In genomic region chr10:2410049-2410448, GRCh38 we compare ENCODE assay signal across 22 cellular contexts.
DNase-seq lines count a peak whose midpoint lies in the region; ATAC-seq, FAIRE-seq and TF ChIP-seq lines count a peak whose summit lies in the region.
"Had no signal": no experiment of that assay in that cellular context is flagged by ENCODE, and none has a peak within 500 bp of the region (broad histone marks: within the 10 kb centered on the region; RNA-seq: fewer than 3 reads in every experiment).

No MANE protein-coding gene starts in this region.

- H3K27me3 ChIP-seq in HepG2 (ENCODE audit: control insufficient read depth in 1 of 2, insufficient read depth in 2 of 2, low read length in 2 of 2) (no peaks in the 10 kb centered on the region), right lobe of liver (no peaks in the 10 kb centered on the region), H1 (replicated peaks in 1 of 4; ENCODE audit: control insufficient read depth in 3 of 4, extremely low read depth in 1 of 4, insufficient read depth in 3 of 4, low read length in 3 of 4) (peaks cover 0 to 1% (median 0%) of the 10 kb centered on the region in 4 experiments; a peak in 1 of 7 replicates), trophoblast cell (ENCODE audit: insufficient read depth, low read length) (no peaks in the 10 kb centered on the region), tibial nerve (no peaks in the 10 kb centered on the region)
- H3K27me3 ChIP-seq: BLaER1 had no signal

- POLR2A ChIA-PET in HepG2 (lab: Yijun Ruan, JAX) (no interaction called here), H1 (lab: Charles Lee; ENCODE audit: partially characterized antibody) (no interaction called here)

- H3K14ac ChIP-seq in H1 (ENCODE audit: insufficient read length) (peak overlapping the region; percentile 66), trophoblast cell (ENCODE audit: low read length) (no peak overlapping the region)

- H3K56ac ChIP-seq in H1 (replicated peaks; ENCODE audit: insufficient read length, low read depth, low read length) = no peak overlapping the region

- ATAC-seq in HepG2 = no peak
- ATAC-seq in right lobe of liver = no peak
- ATAC-seq in HG03025 (IDR thresholded peaks at IDR 0.05; ENCODE audit: low FRiP score, unreplicated experiment) = no peak
- ATAC-seq: CD8-positive, alpha-beta T cell had no signal

- H2BK12ac ChIP-seq in H1 (ENCODE audit: low read depth, low read length) (no peak overlapping the region), trophoblast cell (ENCODE audit: low read length) (no peak overlapping the region)

- H2BK5ac ChIP-seq in H1 (ENCODE audit: low read depth, low read length) = no peak overlapping the region
- no peak overlapping the region for H2BK5ac ChIP-seq in trophoblast cell (ENCODE audit: low read depth, low read length, poor library complexity)

- no peak overlapping the region for H3K23ac ChIP-seq in H1 (ENCODE audit: insufficient read length)
- peak overlapping the region; percentile 63 for H3K23ac ChIP-seq in trophoblast cell (ENCODE audit: low read length)

- H2BK120ac ChIP-seq in H1 (replicated peaks; ENCODE audit: low read depth, low read length) = no peak overlapping the region
- no peak overlapping the region for H2BK120ac ChIP-seq in trophoblast cell (ENCODE audit: insufficient read depth, low read length, poor library complexity)

- H4K91ac ChIP-seq in H1 (replicated peaks; ENCODE audit: insufficient read length, low read length) (peak overlapping the region; percentile 68), trophoblast cell (ENCODE audit: low read depth, low read length) (no peak overlapping the region)

- H2AK5ac ChIP-seq in H1 (ENCODE audit: low read depth, low read length) (no peak overlapping the region), trophoblast cell (ENCODE audit: low read length) (no peak overlapping the region)

- H4K8ac ChIP-seq in H1 (ENCODE audit: extremely low read depth, insufficient read depth, low read length) = no peak overlapping the region; the same call in 1 of the 2 replicates
- no peak overlapping the region for H4K8ac ChIP-seq in trophoblast cell (ENCODE audit: low read depth, low read length)

- FAIRE-seq in HepG2 (lab: Jason Lieb, UNC) (no peak), H1 (lab: Jason Lieb, UNC) (no peak)
- FAIRE-seq: A204.1, GM12892 had no signal

- H3K18ac ChIP-seq in H1 (ENCODE audit: extremely low read depth, low read length) (no peak overlapping the region), trophoblast cell (ENCODE audit: low read length) (no peak overlapping the region)

- H3K79me2 ChIP-seq in HepG2 (ENCODE audit: insufficient read depth, low read length) (no peaks in the 10 kb centered on the region), H1 (ENCODE audit: control insufficient read depth in 1 of 2, insufficient read depth in 2 of 2, low read length in 2 of 2) (no peaks in the 10 kb centered on the region), trophoblast cell (ENCODE audit: control insufficient read depth, insufficient read depth, low read length, poor library complexity) (no peaks in the 10 kb centered on the region)

- H3K79me1 ChIP-seq in H1 (ENCODE audit: low read depth, low read length) = no peaks in the 10 kb centered on the region
- H3K79me1 ChIP-seq in trophoblast cell (ENCODE audit: low read length) = no peaks in the 10 kb centered on the region

- H2AFZ ChIP-seq in HepG2 (ENCODE audit: low read length) = no peak overlapping the region
- no peak overlapping the region for H2AFZ ChIP-seq in H1 (ENCODE audit: low read length)
- no peak overlapping the region for H2AFZ ChIP-seq in trophoblast cell (ENCODE audit: insufficient read depth, low read length, poor library complexity)
- H2AFZ ChIP-seq: GM23248 had no signal

- CTCF ChIA-PET in HepG2 (lab: Yijun Ruan, JAX; ENCODE audit: low intra/inter-chr PET ratio, low total read pairs) = no interaction called here
- CTCF ChIA-PET in H1 (lab: Charles Lee; ENCODE audit: partially characterized antibody) = no interaction called here

- no peak overlapping the region for H3K4me2 ChIP-seq in HepG2 (ENCODE audit: low read depth, low read length)
- no peak overlapping the region for H3K4me2 ChIP-seq in H1 (ENCODE audit: insufficient read depth in 1 of 2, low read depth in 2 of 2, low read length in 2 of 2)
- H3K4me2 ChIP-seq in trophoblast cell (ENCODE audit: low read length) = no peak overlapping the region
- H3K4me2 ChIP-seq: BLaER1 had no signal

- H3K4me3 ChIP-seq in HepG2 (replicated peaks in 1 of 3; ENCODE audit: insufficient read depth in 1 of 3, low read depth in 2 of 3, low read length in 3 of 3) = no peak overlapping the region
- no peak overlapping the region for H3K4me3 ChIP-seq in right lobe of liver
- H3K4me3 ChIP-seq in H1 (ENCODE audit: extremely low read depth in 1 of 4, insufficient read depth in 2 of 4, low read depth in 3 of 4, low read length in 4 of 4) = no peak overlapping the region
- H3K4me3 ChIP-seq in trophoblast cell (ENCODE audit: low read depth, low read length) = peak overlapping the region; percentile 53
- H3K4me3 ChIP-seq in tibial nerve = no peak overlapping the region
- H3K4me3 ChIP-seq: BLaER1, GM23248, HAP-1 had no signal

- TF ChIP-seq EP300 in HepG2 (IDR thresholded peaks at IDR 0.05; ENCODE audit: low read depth in 2 of 2, low read length in 2 of 2) = no peak
- no peak for TF ChIP-seq EP300 in HepG2 (CRISPR knock-in tag; IDR thresholded peaks at IDR 0.05; ENCODE audit: borderline replicate concordance)
- TF ChIP-seq EP300 in H1 (IDR thresholded peaks at IDR 0.05; ENCODE audit: borderline replicate concordance in 1 of 2, low read depth in 2 of 2, low read length in 2 of 2) = no peak
- no peak for TF ChIP-seq EP300 in tibial nerve (IDR thresholded peaks at IDR 0.05)

- DNase-seq in HepG2 (ENCODE audit: low spot score) (no peak), right lobe of liver (no peak), H1 (ENCODE audit: low read depth in 1 of 2, low spot score in 2 of 2) (no peak), trophoblast cell (no peak), tibial nerve (ENCODE audit: low spot score in 2 of 2) (no peak), occipital lobe (lab: John Stamatoyannopoulos, UW) (no peak)
- DNase-seq: Calu3; CD4-positive, CD25-positive, alpha-beta regulatory T cell; CD8-positive, alpha-beta T cell; COR-L47; DMS53; DMS79 treated with DMSO at 0.1 percent for 48 hours; GF-D8; GM23248; HFFc6 had no signal

- H3K27ac ChIP-seq in HepG2 (ENCODE audit: extremely low read length, insufficient read depth, low read length) (no peak overlapping the region), right lobe of liver (no peak overlapping the region), H1 (ENCODE audit: low read depth, low read length) (no peak overlapping the region), trophoblast cell (ENCODE audit: low read depth, low read length) (no peak overlapping the region), tibial nerve (no peak overlapping the region)
- H3K27ac ChIP-seq: 22Rv1, BLaER1, C4-2B, GM23248 had no signal

- TF ChIP-seq RAD21 in HepG2 (CRISPR knock-in tag; IDR thresholded peaks at IDR 0.05) = no peak
- no peak for TF ChIP-seq RAD21 in H1 (IDR thresholded peaks at IDR 0.05 in 1 of 2, conservative IDR thresholded peaks at IDR 0.05 in 1 of 2; ENCODE audit: low read depth in 2 of 2, low read length in 2 of 2)

- H3K23me2 ChIP-seq in H1 (ENCODE audit: low read depth, low read length) = no peaks in the 10 kb centered on the region

- peak overlapping the region; percentile 92 for H3K4ac ChIP-seq in H1 (replicated peaks; ENCODE audit: insufficient read length, low read depth, low read length)
- no peak overlapping the region for H3K4ac ChIP-seq in trophoblast cell (ENCODE audit: low read depth, low read length)

- TF ChIP-seq POLR2A in HepG2 (IDR thresholded peaks at IDR 0.05; ENCODE audit: insufficient read depth in 1 of 2, low read depth in 2 of 2, low read length in 2 of 2) = no peak
- no peak for TF ChIP-seq POLR2A in right lobe of liver (IDR thresholded peaks at IDR 0.05)
- TF ChIP-seq POLR2A in H1 (IDR thresholded peaks at IDR 0.05; ENCODE audit: control extremely low read depth in 1 of 2, low read depth in 2 of 2, low read length in 2 of 2) = no peak
- no peak for TF ChIP-seq POLR2A in tibial nerve (IDR thresholded peaks at IDR 0.05)

- TF ChIP-seq CTCF in HepG2 (CRISPR knock-in tag; IDR thresholded peaks at IDR 0.05) = no peak
- TF ChIP-seq CTCF in right lobe of liver (IDR thresholded peaks at IDR 0.05) = no peak
- no peak for TF ChIP-seq CTCF in H1 (IDR thresholded peaks at IDR 0.05; ENCODE audit: control extremely low read depth in 1 of 3, insufficient read depth in 1 of 3, low read depth in 1 of 3, low read length in 3 of 3)
- TF ChIP-seq CTCF in tibial nerve (IDR thresholded peaks at IDR 0.05) = no peak

- no peak overlapping the region for H2BK20ac ChIP-seq in H1 (ENCODE audit: low read length)

- H3K36me3 ChIP-seq in HepG2 (replicated peaks in 1 of 2; ENCODE audit: control insufficient read depth in 1 of 2, insufficient read depth in 2 of 2, low read length in 2 of 2) (no peaks in the 10 kb centered on the region), right lobe of liver (no peaks in the 10 kb centered on the region), H1 (ENCODE audit: control insufficient read depth in 2 of 4, insufficient read depth in 4 of 4, low read length in 3 of 4) (no peaks in the 10 kb centered on the region), trophoblast cell (ENCODE audit: control insufficient read depth in 1 of 2, insufficient read depth in 2 of 2, low read length in 2 of 2) (no peaks in the 10 kb centered on the region), tibial nerve (no peaks in the 10 kb centered on the region)
- H3K36me3 ChIP-seq: BLaER1, HAP-1 had no signal

- H3K9me3 ChIP-seq in HepG2 (ENCODE audit: low read length) = no peaks in the 10 kb centered on the region
- no peaks in the 10 kb centered on the region for H3K9me3 ChIP-seq in right lobe of liver
- no peaks in the 10 kb centered on the region for H3K9me3 ChIP-seq in H1 (ENCODE audit: insufficient read depth in 2 of 2, low read depth in 1 of 2, low read length in 1 of 2)
- peaks cover 2% of the 10 kb centered on the region for H3K9me3 ChIP-seq in trophoblast cell (ENCODE audit: insufficient read depth, low read depth, low read length)
- H3K9me3 ChIP-seq in tibial nerve = peaks cover 0 to 10% (median 0%) of the 10 kb centered on the region in 4 donors
- H3K9me3 ChIP-seq: BLaER1, HAP-1 had no signal

- 0 out of 2 replicates have a peak overlapping the region, but pooled peaks have one; percentile 0 for H2BK15ac ChIP-seq in H1 (ENCODE audit: low read length)

- H4K12ac ChIP-seq in trophoblast cell (ENCODE audit: low read depth, low read length) = no peak overlapping the region

- H4K20me1 ChIP-seq in HepG2 (ENCODE audit: insufficient read depth, low read length) (no peaks in the 10 kb centered on the region), H1 (replicated peaks in 1 of 2; ENCODE audit: control insufficient read depth in 1 of 2, insufficient read depth in 2 of 2, low read length in 2 of 2) (peaks cover 0 to 3% of the 10 kb centered on the region in 2 experiments)
- H4K20me1 ChIP-seq: BLaER1 had no signal

- 34% methylated on average over 4 of the region's 4 CpGs for WGBS in HepG2 (ENCODE audit: low lambda C conversion rate)
- WGBS in right lobe of liver (ENCODE audit: insufficient coverage, low coverage, low lambda C conversion rate, missing lambda C conversion rate) = 62% methylated on average over 4 of the region's 4 CpGs
- WGBS in H1 (ENCODE audit: extremely low coverage in 1 of 2, insufficient coverage in 1 of 2, insufficient read length in 1 of 2, insufficient replicate concordance in 2 of 2, low coverage in 1 of 2, low lambda C conversion rate in 2 of 2, missing lambda C conversion rate in 1 of 2), 2 experiments = 96% methylated on average over 4 of the region's 4 CpGs; no CpG with 5 or more reads in 1 of the 2 experiments
- WGBS in trophoblast cell (ENCODE audit: extremely low coverage, insufficient coverage, insufficient read length) = no CpG with 5 or more reads among the region's 4 CpGs
- 90 to 95% methylated on average over 4 of the region's 4 CpGs for WGBS in tibial nerve, 2 donors

- in situ Hi-C loops in HepG2 (cut with HindIII; ENCODE audit: extremely low pct_ligation_motif_present, low pct_unique_long_range_greater_than_20kb) = no loop called here

- intact Hi-C loops in HepG2 (cut with micrococcal nuclease; ENCODE audit: unreplicated experiment) (no loop called here), right lobe of liver (cut with DNase I) (no loop called here)

- no peak overlapping the region for H4K5ac ChIP-seq in H1 (ENCODE audit: insufficient read length, low read depth, low read length)

- no peaks in the 10 kb centered on the region for H3K4me1 ChIP-seq in HepG2 (ENCODE audit: insufficient read depth, low read length)
- H3K4me1 ChIP-seq in right lobe of liver = no peaks in the 10 kb centered on the region
- no peaks in the 10 kb centered on the region for H3K4me1 ChIP-seq in H1 (replicated peaks in 1 of 4; ENCODE audit: control insufficient read depth in 3 of 4, insufficient read depth in 4 of 4, low read length in 3 of 4)
- H3K4me1 ChIP-seq in trophoblast cell (ENCODE audit: control insufficient read depth in 1 of 2, insufficient read depth in 2 of 2, low read length in 2 of 2) = no peaks in the 10 kb centered on the region
- H3K4me1 ChIP-seq in tibial nerve = no peaks in the 10 kb centered on the region
- H3K4me1 ChIP-seq: HAP-1 had no signal

- no TSS peak for BruUV-seq in HepG2 (replicated peaks; lab: Mats Ljungman, UMichigan)

- H3K9ac ChIP-seq in HepG2 (ENCODE audit: insufficient read depth, low read depth, low read length) = no peak overlapping the region
- H3K9ac ChIP-seq in H1 (replicated peaks in 1 of 4; ENCODE audit: extremely low read depth in 1 of 4, low read depth in 3 of 4, low read length in 3 of 4) = no peak overlapping the region
- H3K9ac ChIP-seq in trophoblast cell (ENCODE audit: low read length) = no peak overlapping the region
- H3K9ac ChIP-seq: BLaER1, GM23248 had no signal
